Comparison of ENCODE assay signal across 8 cellular contexts in genomic region chr22:42519544-42520237, GRCh38. TPM values are rescaled to one million over a fixed set of nuclear protein-coding genes. Genes with fewer than 3 reads are reported as not detected.
DNase-seq lines count a peak whose midpoint lies in the region; ATAC-seq and TF ChIP-seq lines count a peak whose summit lies in the region.

Gene RRP7A, minus strand, starts transcription at chr22:42519796. Its CDS starts 10 bp downstream, at chr22:42519786.

- H3K4me3 ChIP-seq in dorsolateral prefrontal cortex, result peak within 1 kb of the TSS; percentile 36 to 100 (median 87)
- peak within 1 kb of the TSS; percentile 75 to 84 (median 79) for H3K4me3 ChIP-seq in right lobe of liver

- DNase-seq in SIG-M5 treated with dmso at 0.1 percent for 504 hours (lab: John Stamatoyannopoulos, UW; ENCODE audit: unreplicated experiment) (peak; percentile 54), SIG-M5 (lab: John Stamatoyannopoulos, UW) (no peak), NCI-H446 (lab: John Stamatoyannopoulos, UW) (peak; percentile 18 to 76), dorsolateral prefrontal cortex (peak; percentile 69 to 94 (median 76)), right lobe of liver (peak; percentile 84)
- DNase-seq in activated CD4-positive, alpha-beta T cell treated with anti-CD3 and anti-CD28 coated beads, Interleukin-2, amount 50 U/mL, for 48 hours, result peak; percentile 90 to 91
- peak; percentile 87 for DNase-seq in stimulated activated CD4-positive, alpha-beta T cell treated with anti-CD3 and anti-CD28 coated beads, Interleukin-4, amount 100 ng/mL, for 1 hour

- peak; percentile 64 for TF ChIP-seq POLR2A in right lobe of liver (IDR thresholded peaks at IDR 0.05)

- ATAC-seq in HG02973 (IDR thresholded peaks at IDR 0.05; ENCODE audit: unreplicated experiment) (peak; percentile 70), right lobe of liver (peak; percentile 89 to 95 (median 93))

- H3K27ac ChIP-seq in dorsolateral prefrontal cortex (peak within 1 kb of the TSS in 50 of 59 donors; percentile 9 to 90 (median 62)), right lobe of liver (peak within 1 kb of the TSS in 2 of 3 donors; percentile 40 to 79)

- WGBS in right lobe of liver (ENCODE audit: insufficient coverage, low coverage, low lambda C conversion rate, missing lambda C conversion rate), result 0% methylated on average over 8 of the region's 57 CpGs

- peaks cover 0 to 3% (median 0%) of the 10 kb centered on the region in 4 donors for H3K4me1 ChIP-seq in right lobe of liver

- intact Hi-C loops in dorsolateral prefrontal cortex (cut with DNase I), result loop anchor here (5.0 to 10.0 kb wide), 2 partner anchors 58 to 75 kb away; no protein-coding TSS in a partner anchor
- intact Hi-C loops in right lobe of liver (cut with DNase I), result no loop called here

- no peaks in the 10 kb centered on the region for H3K9me3 ChIP-seq in right lobe of liver

- peak in 48 of 56 donors; percentile 6 to 68 (median 36) for TF ChIP-seq CTCF in dorsolateral prefrontal cortex (IDR thresholded peaks at IDR 0.05 in 54 of 56, conservative IDR thresholded peaks at IDR 0.05 in 2 of 56; ENCODE audit: low read depth in 1 of 56, partially characterized antibody in 56 of 56)
- no peak for TF ChIP-seq CTCF in right lobe of liver (IDR thresholded peaks at IDR 0.05)

- H3K27me3 ChIP-seq in dorsolateral prefrontal cortex (no peaks in the 10 kb centered on the region), right lobe of liver (no peaks in the 10 kb centered on the region)

- H3K36me3 ChIP-seq in right lobe of liver, result no peaks in the 10 kb centered on the region

RNA-seq across cellular contexts. Expression of gene RRP7A, which starts in this region (rescaled TPM):
- total RNA-seq in dorsolateral prefrontal cortex, result 10 to 100 TPM; 21.6 to 73.5 (median 35.4) TPM
- total RNA-seq in right lobe of liver, result 10 to 100 TPM in 5 of 6 experiments, 1 to 10 TPM in 1; 9.3 to 17.8 (median 14.7) TPM

Comparison
In these comparisons a context has a peak if more than half of its experiments do, and no peak if none do; other contexts are left out.
1. CTCF ChIP-seq: peak in dorsolateral prefrontal cortex (48 of 56); none in right lobe of liver (0 of 4).
2. intact Hi-C loops: an anchor here in dorsolateral prefrontal cortex (5.0 to 10.0 kb wide); none called in right lobe of liver.